Comparison of ENCODE assay signal across 19 cellular contexts in genomic region chr2:99806758-99807157, GRCh38.
DNase-seq lines count a peak whose midpoint lies in the region; ATAC-seq and TF ChIP-seq lines count a peak whose summit lies in the region.
"Had no signal": no experiment of that assay in that cellular context is flagged by ENCODE, and none has a peak within 500 bp of the region (broad histone marks: within the 10 kb centered on the region; RNA-seq: fewer than 3 reads in every experiment).

No MANE protein-coding gene starts in this region.

- no peak for TF ChIP-seq CTCF in prostate gland (IDR thresholded peaks at IDR 0.05)

- DNase-seq in GM04503 (ENCODE audit: low read depth) (peak; percentile 51), amniotic epithelial cell (ENCODE audit: low read depth) (peak; percentile 68), glomerular visceral epithelial cell (ENCODE audit: extremely low spot score) (peak; percentile 80), stromal cell of bone marrow (ENCODE audit: low read depth) (peak; percentile 20), prostate gland (ENCODE audit: low spot score) (no peak), head of caudate nucleus (no peak)
- DNase-seq: activated B cell treated with CpG ODN at 0.5 μM for 24 hours; activated naive CD4-positive, alpha-beta T cell; central memory CD4-positive, alpha-beta T cell; left ventricle myocardium superior; naive thymus-derived CD8-positive, alpha-beta T cell; NCI-H345; OCI-M1; retina; stimulated activated CD4-positive, alpha-beta T cell treated with anti-CD3 and anti-CD28 coated beads, Interleukin-2, amount 100 ng/mL, for 24 hours; SW 1271; transverse colon had no signal

- no peak for ATAC-seq in HG03521 (IDR thresholded peaks at IDR 0.05; ENCODE audit: unreplicated experiment)
- ATAC-seq: K562; left ventricle myocardium superior; naive thymus-derived CD8-positive, alpha-beta T cell had no signal

- no peak overlapping the region for H3K27ac ChIP-seq in prostate gland
- H3K27ac ChIP-seq: transverse colon had no signal

- TF ChIP-seq POLR2A in prostate gland (IDR thresholded peaks at IDR 0.05), result no peak

- no peaks in the 10 kb centered on the region for H3K36me3 ChIP-seq in prostate gland
- H3K36me3 ChIP-seq: transverse colon had no signal

- H3K4me1 ChIP-seq in prostate gland (replicated peaks), result no peaks in the 10 kb centered on the region
- H3K4me1 ChIP-seq: transverse colon had no signal

- intact Hi-C loops in prostate gland (cut with DNase I) (no loop called here), head of caudate nucleus (cut with DNase I) (no loop called here)

- H3K9me3 ChIP-seq in prostate gland, result no peaks in the 10 kb centered on the region
- H3K9me3 ChIP-seq: transverse colon had no signal

- 83% methylated on average over 4 of the region's 4 CpGs for WGBS in prostate gland

- no peak overlapping the region for H3K4me3 ChIP-seq in prostate gland
- H3K4me3 ChIP-seq: K562, transverse colon had no signal

- H3K27me3 ChIP-seq in prostate gland (replicated peaks; ENCODE audit: insufficient read depth), result no peaks in the 10 kb centered on the region
- H3K27me3 ChIP-seq: transverse colon had no signal

Comparison
In these comparisons a context has a peak if more than half of its experiments do, and no peak if none do; other contexts are left out.
1. DNase-seq: peak in GM04503 (single experiment), amniotic epithelial cell (single experiment), glomerular visceral epithelial cell (single experiment) and stromal cell of bone marrow (single experiment); none in prostate gland (single experiment) and head of caudate nucleus (0 of 42).